In the genomic region with DNA sequence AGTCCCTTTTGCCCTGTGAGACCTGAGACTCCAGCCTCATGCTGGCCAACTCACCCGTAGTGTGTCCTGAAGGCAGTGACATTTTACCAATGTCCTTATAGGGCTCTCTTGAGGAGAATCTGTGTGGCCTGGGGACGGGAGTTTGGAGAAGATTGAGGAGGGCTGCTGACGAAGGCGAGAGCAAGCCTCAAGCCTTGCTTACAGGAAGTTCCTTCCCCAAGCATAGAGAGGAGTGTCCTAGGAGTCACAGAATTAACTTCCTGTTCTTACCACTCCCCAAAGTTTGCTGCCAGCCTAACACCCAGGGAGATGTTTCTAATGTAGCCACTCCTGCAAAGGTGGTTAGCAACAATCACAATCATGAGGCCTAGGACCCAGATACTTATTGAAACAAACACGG, we compare ENCODE assay signal across 15 cellular contexts. TPM values are rescaled to one million over a fixed set of nuclear protein-coding genes. Genes with fewer than 3 reads are reported as not detected.
DNase-seq lines count a peak whose midpoint lies in the region; ATAC-seq, FAIRE-seq and TF ChIP-seq lines count a peak whose summit lies in the region.
"Had no signal": no experiment of that assay in that cellular context is flagged by ENCODE, and none has a peak within 500 bp of the region (broad histone marks: within the 10 kb centered on the region; RNA-seq: fewer than 3 reads in every experiment).

A gene with protein sequence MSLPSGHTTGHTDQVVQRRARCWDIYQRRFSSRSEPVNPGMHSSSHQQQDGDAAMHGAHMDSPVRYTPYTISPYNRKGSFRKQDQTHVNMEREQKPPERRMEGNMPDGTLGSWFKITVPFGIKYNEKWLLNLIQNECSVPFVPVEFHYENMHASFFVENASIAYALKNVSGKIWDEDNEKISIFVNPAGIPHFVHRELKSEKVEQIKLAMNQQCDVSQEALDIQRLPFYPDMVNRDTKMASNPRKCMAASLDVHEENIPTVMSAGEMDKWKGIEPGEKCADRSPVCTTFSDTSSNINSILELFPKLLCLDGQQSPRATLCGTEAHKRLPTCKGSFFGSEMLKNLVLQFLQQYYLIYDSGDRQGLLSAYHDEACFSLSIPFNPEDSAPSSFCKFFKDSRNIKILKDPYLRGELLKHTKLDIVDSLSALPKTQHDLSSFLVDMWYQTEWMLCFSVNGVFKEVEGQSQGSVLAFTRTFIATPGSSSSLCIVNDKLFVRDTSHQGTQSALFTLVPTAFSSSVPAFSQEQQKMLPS (minus strand): TSS at position 202 of the 400 bp plus-strand sequence. CDS start 120 bp downstream, at position 82.

- H3K9me3 ChIP-seq in aorta (ENCODE audit: control insufficient read depth, low read length) (no peaks in the 10 kb centered on the region), SK-N-SH (no peaks in the 10 kb centered on the region)
- H3K9me3 ChIP-seq: SJCRH30 had no signal

- H3F3A ChIP-seq in GM23338 (replicated peaks; ENCODE audit: low read depth) (no peaks in the 10 kb centered on the region), SK-N-SH (replicated peaks; ENCODE audit: insufficient read depth) (no peaks in the 10 kb centered on the region)

- TF ChIP-seq RAD21 in SK-N-SH (IDR thresholded peaks at IDR 0.05; ENCODE audit: low read length) = no peak

- H3K9ac ChIP-seq in SK-N-SH = no peak within 1 kb of the TSS

- H3K27me3 ChIP-seq in GM23338 (ENCODE audit: insufficient read depth) (no peaks in the 10 kb centered on the region), aorta (ENCODE audit: control insufficient read depth in 1 of 2, insufficient read depth in 2 of 2, low read length in 1 of 2) (no peaks in the 10 kb centered on the region), SK-N-SH (ENCODE audit: insufficient read depth) (no peaks in the 10 kb centered on the region)
- H3K27me3 ChIP-seq: SJCRH30 had no signal

- H2AFZ ChIP-seq in GM23338 (no peak within 1 kb of the TSS), SK-N-SH (ENCODE audit: low read depth) (no peak within 1 kb of the TSS)

- peak; percentile 38 for ATAC-seq in left colon
- no peak for ATAC-seq in GM23338
- ATAC-seq in aorta (ENCODE audit: low FRiP score) = no peak

- H3K9me3 Mint-ChIP-seq in activated T-helper 1 cell treated with anti-CD3 and anti-CD28 coated beads, Interleukin-12 subunit alpha, Interleukin-12 subunit beta, Interleukin-2, Interleukin-4 antibody, amounts not matched to agents 30 ng/mL and 10 ng/mL and 1 ng/mL, durations not matched to agents 14 hours and 24 hours and 36 hours = no peaks in the 10 kb centered on the region
- no peaks in the 10 kb centered on the region; the same call in 2 of the 3 replicates for H3K9me3 Mint-ChIP-seq in GM23338

- H3K36me3 ChIP-seq in GM23338 (ENCODE audit: insufficient read depth) (no peaks in the 10 kb centered on the region), aorta (ENCODE audit: control insufficient read depth in 1 of 2, insufficient read depth in 2 of 2, low read length in 1 of 2) (no peaks in the 10 kb centered on the region), SK-N-SH (replicated peaks in 1 of 2; ENCODE audit: control insufficient read depth in 1 of 2, insufficient read depth in 2 of 2, low read length in 1 of 2) (no peaks in the 10 kb centered on the region)
- H3K36me3 ChIP-seq: SJCRH30 had no signal

- H3K36me3 Mint-ChIP-seq in activated T-helper 1 cell treated with anti-CD3 and anti-CD28 coated beads, Interleukin-12 subunit alpha, Interleukin-12 subunit beta, Interleukin-2, Interleukin-4 antibody, amounts not matched to agents 30 ng/mL and 10 ng/mL and 1 ng/mL, durations not matched to agents 14 hours and 24 hours and 36 hours (ENCODE audit: low read depth) = no peaks in the 10 kb centered on the region
- peaks cover 3% of the 10 kb centered on the region; the same call in 1 of the 3 replicates for H3K36me3 Mint-ChIP-seq in GM23338 (ENCODE audit: low read depth)

- H3K79me2 ChIP-seq in GM23338 (replicated peaks; ENCODE audit: insufficient read depth) (no peaks in the 10 kb centered on the region), SK-N-SH (ENCODE audit: insufficient read depth) (no peaks in the 10 kb centered on the region)

- TF ChIP-seq EP300 in SK-N-SH (IDR thresholded peaks at IDR 0.05; ENCODE audit: borderline replicate concordance in 1 of 2, low read depth in 1 of 2, low read length in 1 of 2) = no peak

- no peak within 1 kb of the TSS for H3K4me3 Mint-ChIP-seq in activated T-helper 1 cell treated with anti-CD3 and anti-CD28 coated beads, Interleukin-12 subunit alpha, Interleukin-12 subunit beta, Interleukin-2, Interleukin-4 antibody, amounts not matched to agents 30 ng/mL and 10 ng/mL and 1 ng/mL, durations not matched to agents 14 hours and 24 hours and 36 hours
- H3K4me3 Mint-ChIP-seq in GM23338 = no peak within 1 kb of the TSS

- POLR2A ChIA-PET in SK-N-SH (lab: Yijun Ruan, JAX) = no interaction called here

- H3K27me3 Mint-ChIP-seq in activated T-helper 1 cell treated with anti-CD3 and anti-CD28 coated beads, Interleukin-12 subunit alpha, Interleukin-12 subunit beta, Interleukin-2, Interleukin-4 antibody, amounts not matched to agents 30 ng/mL and 10 ng/mL and 1 ng/mL, durations not matched to agents 14 hours and 24 hours and 36 hours (ENCODE audit: insufficient read depth) = peaks cover 2% of the 10 kb centered on the region
- no peaks in the 10 kb centered on the region for H3K27me3 Mint-ChIP-seq in GM23338 (ENCODE audit: insufficient read depth, low read depth, poor library complexity)

- H3K4me2 ChIP-seq in GM23338 (no peak within 1 kb of the TSS), SK-N-SH (no peak within 1 kb of the TSS)

- peak; percentile 42 for FAIRE-seq in GM12892 (lab: Jason Lieb, UNC)
- FAIRE-seq: GM12891 had no signal

- no peaks in the 10 kb centered on the region for H3K4me1 Mint-ChIP-seq in activated T-helper 1 cell treated with anti-CD3 and anti-CD28 coated beads, Interleukin-12 subunit alpha, Interleukin-12 subunit beta, Interleukin-2, Interleukin-4 antibody, amounts not matched to agents 30 ng/mL and 10 ng/mL and 1 ng/mL, durations not matched to agents 14 hours and 24 hours and 36 hours (ENCODE audit: low read depth)
- peaks cover 6% of the 10 kb centered on the region; the same call in 2 of the 3 replicates for H3K4me1 Mint-ChIP-seq in GM23338

- TF ChIP-seq POLR2A in GM12892 (IDR thresholded peaks at IDR 0.05; ENCODE audit: low read depth, low read length) = no peak

- H3K27ac ChIP-seq in GM23338 (ENCODE audit: low read depth) = no peak within 1 kb of the TSS
- no peak within 1 kb of the TSS for H3K27ac ChIP-seq in aorta (ENCODE audit: low read depth in 1 of 2, low read length in 2 of 2)
- no peak within 1 kb of the TSS for H3K27ac ChIP-seq in SK-N-SH (ENCODE audit: low read depth in 2 of 2, low read length in 1 of 2)
- H3K27ac ChIP-seq: SJCRH30 had no signal

- CTCF ChIA-PET in SK-N-SH (lab: Yijun Ruan, JAX) = no interaction called here

- H4K20me1 ChIP-seq in GM23338 (replicated peaks; ENCODE audit: insufficient read depth) (no peaks in the 10 kb centered on the region), SK-N-SH (ENCODE audit: insufficient read depth) (no peaks in the 10 kb centered on the region)

- TF ChIP-seq CTCF in GM23338 (conservative IDR thresholded peaks at IDR 0.05; ENCODE audit: low read depth in 2 of 2) (no peak), SK-N-SH (IDR thresholded peaks at IDR 0.05) (no peak)

- 74 to 84% methylated on average over 5 of the region's 5 CpGs for WGBS in aorta, 2 donors
- 43% methylated on average over 4 of the region's 5 CpGs for WGBS in SK-N-SH (ENCODE audit: low lambda C conversion rate)

- H3K4me1 ChIP-seq in GM23338 (ENCODE audit: insufficient read depth) (peaks cover 3% of the 10 kb centered on the region; the same call in 1 of the 2 replicates), aorta (ENCODE audit: control insufficient read depth in 1 of 2, insufficient read depth in 2 of 2, low read length in 2 of 2) (no peaks in the 10 kb centered on the region), SK-N-SH (ENCODE audit: control insufficient read depth in 1 of 2, insufficient read depth in 2 of 2, low read depth in 1 of 2, low read length in 1 of 2) (no peaks in the 10 kb centered on the region)
- H3K4me1 ChIP-seq: SJCRH30 had no signal

- no peak for DNase-seq in GM12892 (ENCODE audit: insufficient read length)
- peak; percentile 70 for DNase-seq in MV-4-11 (lab: John Stamatoyannopoulos, UW)
- DNase-seq in SIG-M5 (lab: John Stamatoyannopoulos, UW) = peak; percentile 30
- DNase-seq in left colon = no peak
- DNase-seq in activated T-helper 1 cell treated with anti-CD3 and anti-CD28 coated beads, Interleukin-12 subunit alpha, Interleukin-12 subunit beta, Interleukin-2, Interleukin-4 antibody, amounts not matched to agents 30 ng/mL and 10 ng/mL and 1 ng/mL, durations not matched to agents 14 hours and 24 hours and 36 hours (ENCODE audit: low spot score) = no peak
- no peak for DNase-seq in GM23338 (ENCODE audit: low spot score)
- no peak for DNase-seq in aorta
- DNase-seq in SK-N-SH = no peak
- DNase-seq: DMS53, GOT3, NCI-H1092, NCI-H2107, SJCRH30 had no signal

- no peak within 1 kb of the TSS for H3K4me3 ChIP-seq in GM23338
- H3K4me3 ChIP-seq in aorta (ENCODE audit: low read length in 2 of 2) = no peak within 1 kb of the TSS
- H3K4me3 ChIP-seq in SK-N-SH (ENCODE audit: low read depth in 2 of 2, low read length in 1 of 2) = no peak within 1 kb of the TSS
- H3K4me3 ChIP-seq: SJCRH30 had no signal

- intact Hi-C loops in left colon (cut with DNase I, micrococcal nuclease) = no loop called here
- intact Hi-C loops in activated T-helper 1 cell treated with anti-CD3 and anti-CD28 coated beads, Interleukin-12 subunit alpha, Interleukin-12 subunit beta, Interleukin-2, Interleukin-4 antibody, amounts not matched to agents 30 ng/mL and 10 ng/mL and 1 ng/mL, durations not matched to agents 14 hours and 24 hours and 36 hours (cut with micrococcal nuclease) = no loop called here
- intact Hi-C loops in aorta (cut with DNase I) = no loop called here

- no peak within 1 kb of the TSS for H3K27ac Mint-ChIP-seq in activated T-helper 1 cell treated with anti-CD3 and anti-CD28 coated beads, Interleukin-12 subunit alpha, Interleukin-12 subunit beta, Interleukin-2, Interleukin-4 antibody, amounts not matched to agents 30 ng/mL and 10 ng/mL and 1 ng/mL, durations not matched to agents 14 hours and 24 hours and 36 hours
- no peak within 1 kb of the TSS for H3K27ac Mint-ChIP-seq in GM23338

- H3K9me2 ChIP-seq in GM23338 (ENCODE audit: insufficient read depth) (no peaks in the 10 kb centered on the region), SK-N-SH (no peaks in the 10 kb centered on the region)

RNA-seq across cellular contexts. Expression of the gene that starts here (rescaled TPM):
- not detected for polyA plus RNA-seq in GM12892 (2012; ENCODE audit: missing spikeins)
- 1 to 10 TPM in 1 of 2 donors, under 1 TPM in 1; 0.47 to 1.0 TPM for total RNA-seq in left colon
- not detected in 2 replicates for total RNA-seq in activated T-helper 1 cell treated with anti-CD3 and anti-CD28 coated beads, Interleukin-12 subunit alpha, Interleukin-12 subunit beta, Interleukin-2, Interleukin-4 antibody, amounts not matched to agents 30 ng/mL and 10 ng/mL and 1 ng/mL, durations not matched to agents 14 hours and 24 hours and 36 hours
- total RNA-seq in GM23338 (2014; rRNA removed; shearing (Covaris generic)) = not detected in 2 replicates
- not detected in 2 replicates for polyA plus RNA-seq in GM23338 (2016; fragmentation: Nextera tagmentation; extraction: Ambion mirVana)
- total RNA-seq in aorta = 1 to 10 TPM; 1.7 to 3.1 TPM
- polyA plus RNA-seq in aorta = 1 to 10 TPM in 1 of 2 donors, not detected in 1; 4.0 TPM
- 0.16 and 0.20 TPM in 2 replicates for polyA plus RNA-seq in SK-N-SH (2012; rRNA removed)
- polyA plus RNA-seq in SK-N-SH (2012; cell fraction: cytosol; rRNA removed) = 0.05 and 0.09 TPM in 2 replicates
- 0.81 and 1.1 TPM in 2 replicates for polyA plus RNA-seq in SK-N-SH (2012; cell fraction: nucleus; rRNA removed)
- total RNA-seq: A673, SJCRH30 had no signal

Comparison
In these comparisons a context has a peak if more than half of its experiments do, and no peak if none do; other contexts are left out.
1. DNase-seq: peak in MV-4-11 (single experiment) and SIG-M5 (single experiment); none in GM12892 (single experiment), left colon (0 of 2), activated T-helper 1 cell treated with anti-CD3 and anti-CD28 coated beads, Interleukin-12 subunit alpha, Interleukin-12 subunit beta, Interleukin-2, Interleukin-4 antibody, amounts not matched to agents 30 ng/mL and 10 ng/mL and 1 ng/mL, durations not matched to agents 14 hours and 24 hours and 36 hours (single experiment), GM23338 (single experiment), aorta (0 of 2) and SK-N-SH (single experiment).